10 cellular contexts compared by ENCODE assay signal in the genomic region with DNA sequence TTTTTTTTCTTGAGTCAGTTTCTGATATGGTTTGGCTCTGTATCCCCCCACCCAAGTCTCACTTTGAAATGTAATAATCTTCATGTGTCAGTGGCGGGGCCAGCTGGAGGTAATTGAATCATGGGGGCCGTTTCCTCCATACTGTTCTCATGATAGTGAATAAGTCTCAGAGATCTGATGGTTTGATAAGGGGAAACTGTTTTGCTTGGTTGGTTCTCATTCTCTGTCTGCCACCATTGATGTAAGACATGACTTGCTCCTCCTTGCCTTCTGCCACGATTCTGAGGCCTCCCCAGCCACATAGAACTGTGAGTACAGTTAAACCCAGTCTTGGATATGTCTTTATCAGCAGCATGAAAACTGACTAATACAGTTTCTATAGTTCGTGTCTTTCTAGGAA.
DNase-seq lines count a peak whose midpoint lies in the region; ATAC-seq lines count a peak whose summit lies in the region.
"Had no signal": no experiment of that assay in that cellular context is flagged by ENCODE, and none has a peak within 500 bp of the region (broad histone marks: within the 10 kb centered on the region; RNA-seq: fewer than 3 reads in every experiment).

No MANE protein-coding gene starts in this region.

- H3K9me3 Mint-ChIP-seq in stimulated activated memory B cell treated with anti-CD40 and anti-IgM and Interleukin-4, amounts not matched to agents 10 μg/mL and 1 μg/mL and 100 μg/mL, for 72 hours, result no peaks in the 10 kb centered on the region

- peak overlapping the region; percentile 74 for H3K27ac Mint-ChIP-seq in stimulated activated memory B cell treated with anti-CD40 and anti-IgM and Interleukin-4, amounts not matched to agents 10 μg/mL and 1 μg/mL and 100 μg/mL, for 72 hours

- peak; percentile 70 for ATAC-seq in stimulated activated memory B cell treated with anti-CD40 and anti-IgM and Interleukin-4, amounts not matched to agents 10 μg/mL and 1 μg/mL and 100 μg/mL, for 72 hours
- ATAC-seq in HG03469 (IDR thresholded peaks at IDR 0.05; ENCODE audit: unreplicated experiment), result no peak

- peaks cover 22% of the 10 kb centered on the region for H3K36me3 Mint-ChIP-seq in stimulated activated memory B cell treated with anti-CD40 and anti-IgM and Interleukin-4, amounts not matched to agents 10 μg/mL and 1 μg/mL and 100 μg/mL, for 72 hours

- DNase-seq in DMS 273 (lab: John Stamatoyannopoulos, UW; ENCODE audit: unreplicated experiment) (peak; percentile 20), DMS 273 treated with DMSO at 0.1 percent for 48 hours (lab: John Stamatoyannopoulos, UW) (no peak), iris pigment epithelial cell (ENCODE audit: low read depth) (peak; percentile 50), DMS153 treated with DMSO at 0.1 percent for 48 hours (lab: John Stamatoyannopoulos, UW; ENCODE audit: unreplicated experiment) (no peak), KG1 (lab: John Stamatoyannopoulos, UW) (no peak)
- peak; percentile 13 for DNase-seq in activated CD8-positive, alpha-beta memory T cell treated with anti-CD3 and anti-CD28 coated beads for 1 hour (ENCODE audit: extremely low read depth in 1 of 2, low read depth in 1 of 2)
- DNase-seq: hippocampal formation, NCI-H345 had no signal

- H3K27me3 Mint-ChIP-seq in stimulated activated memory B cell treated with anti-CD40 and anti-IgM and Interleukin-4, amounts not matched to agents 10 μg/mL and 1 μg/mL and 100 μg/mL, for 72 hours, result no peaks in the 10 kb centered on the region

- H3K4me1 Mint-ChIP-seq in stimulated activated memory B cell treated with anti-CD40 and anti-IgM and Interleukin-4, amounts not matched to agents 10 μg/mL and 1 μg/mL and 100 μg/mL, for 72 hours, result peaks cover 73% of the 10 kb centered on the region

- peak overlapping the region; percentile 10 for H3K4me3 Mint-ChIP-seq in stimulated activated memory B cell treated with anti-CD40 and anti-IgM and Interleukin-4, amounts not matched to agents 10 μg/mL and 1 μg/mL and 100 μg/mL, for 72 hours

Comparison
In these comparisons a context has a peak if more than half of its experiments do, and no peak if none do; other contexts are left out.
1. DNase-seq: peak in DMS 273 (single experiment), activated CD8-positive, alpha-beta memory T cell treated with anti-CD3 and anti-CD28 coated beads for 1 hour (2 of 2) and iris pigment epithelial cell (single experiment); none in DMS 273 treated with DMSO at 0.1 percent for 48 hours (single experiment), DMS153 treated with DMSO at 0.1 percent for 48 hours (single experiment) and KG1 (single experiment).